In genomic region chr12:155646-156045, GRCh38 we compare ENCODE assay signal across 11 cellular contexts. TPM values are rescaled to one million over a fixed set of nuclear protein-coding genes. Genes with fewer than 3 reads are reported as not detected.
"Had no signal": no experiment of that assay in that cellular context is flagged by ENCODE, and none has a peak within 500 bp of the region (broad histone marks: within the 10 kb centered on the region; RNA-seq: fewer than 3 reads in every experiment).

No MANE protein-coding gene starts in this region.

- H3K4me3 Mint-ChIP-seq: GM23338, IgD-negative memory B cell had no signal

- H3K9ac ChIP-seq: KMS-11 had no signal

- DNase-seq: H7, Karpas-422, KBM-7 had no signal

- H3K9me3 ChIP-seq: HAP-1 had no signal

- ATAC-seq: GM23338, HCT116 had no signal

- H3K4me2 ChIP-seq: GM23338, KMS-11 had no signal

- H3K27ac ChIP-seq: HL-60, KMS-11 had no signal

- H3K27ac Mint-ChIP-seq: GM23338, IgD-negative memory B cell had no signal

- H3K9me3 Mint-ChIP-seq: GM23338 had no signal

- H3K36me3 ChIP-seq: HAP-1 had no signal

- H2AFZ ChIP-seq: GM23338 had no signal

- H3K36me3 Mint-ChIP-seq: IgD-negative memory B cell had no signal

- H3K4me1 ChIP-seq: HAP-1 had no signal

- H3K4me3 ChIP-seq: GM23338, HAP-1 had no signal

RNA-seq across cellular contexts. Expression of gene SLC6A12, which starts 58.3 kb away (rescaled TPM):
- total RNA-seq: HT1080, LHCN-M2 had no signal
- polyA plus RNA-seq: GM23338, IgD-negative memory B cell had no signal
